Comparison of ENCODE assay signal across 8 cellular contexts in genomic region chr19:52993342-52994178, GRCh38. TPM values are rescaled to one million over a fixed set of nuclear protein-coding genes. Genes with fewer than 3 reads are reported as not detected.
DNase-seq lines count a peak whose midpoint lies in the region; ATAC-seq, FAIRE-seq and TF ChIP-seq lines count a peak whose summit lies in the region.

No MANE protein-coding gene starts in this region.

- intact Hi-C loops in HepG2 (cut with micrococcal nuclease; ENCODE audit: unreplicated experiment) = no loop called here

- no peak for TF ChIP-seq POLR2A in HepG2 (IDR thresholded peaks at IDR 0.05; ENCODE audit: insufficient read depth in 1 of 2, low read depth in 2 of 2, low read length in 2 of 2)

- H3K4me3 ChIP-seq in coronary artery = peak overlapping the region; percentile 66
- H3K4me3 ChIP-seq in HepG2 (replicated peaks in 1 of 3; ENCODE audit: insufficient read depth in 1 of 3, low read depth in 2 of 3, low read length in 3 of 3) = no peak overlapping the region

- no peak overlapping the region for H2AFZ ChIP-seq in HepG2 (ENCODE audit: low read length)

- 86% methylated on average over 48 of the region's 50 CpGs for WGBS in HepG2 (ENCODE audit: low lambda C conversion rate)

- peaks cover 44% of the 10 kb centered on the region for H3K9me3 ChIP-seq in HepG2 (ENCODE audit: low read length)

- H3K79me2 ChIP-seq in HepG2 (ENCODE audit: insufficient read depth, low read length) = no peaks in the 10 kb centered on the region

- H3K9ac ChIP-seq in HepG2 (ENCODE audit: insufficient read depth, low read depth, low read length) = no peak overlapping the region

- TF ChIP-seq RAD21 in HepG2 (CRISPR knock-in tag; IDR thresholded peaks at IDR 0.05) = no peak

- no peak for FAIRE-seq in HepG2 (lab: Jason Lieb, UNC)

- H3K27ac ChIP-seq in coronary artery (peak overlapping the region; percentile 44 to 70), HepG2 (ENCODE audit: extremely low read length, insufficient read depth, low read length) (no peak overlapping the region)

- in situ Hi-C loops in HepG2 (cut with HindIII; ENCODE audit: extremely low pct_ligation_motif_present, low pct_unique_long_range_greater_than_20kb) = no loop called here

- DNase-seq in DMS 273 treated with DMSO at 0.1 percent for 48 hours (lab: John Stamatoyannopoulos, UW) = peak; percentile 30
- peak; percentile 78 to 87 for DNase-seq in NCI-H1930 (lab: John Stamatoyannopoulos, UW)
- peak; percentile 49 to 67 for DNase-seq in activated CD4-positive, alpha-beta T cell treated with anti-CD3 and anti-CD28 coated beads, Interleukin-2, amount 50 U/mL, for 24 hours (ENCODE audit: low read depth in 1 of 2, low spot score in 1 of 2)
- DNase-seq in coronary artery (ENCODE audit: low spot score) = peak; percentile 79
- no peak for DNase-seq in HepG2 (ENCODE audit: low spot score)
- peak; percentile 57 to 66 for DNase-seq in stimulated activated CD4-positive, alpha-beta T cell treated with anti-CD3 and anti-CD28 coated beads, Interleukin-1b, Interleukin-23, amount 100 ng/mL, for 4 hours (ENCODE audit: low read depth in 2 of 2)
- no peak for DNase-seq in NCI-H1694 treated with DMSO at 0.1 percent for 48 hours (lab: John Stamatoyannopoulos, UW)

- peak; percentile 86 for TF ChIP-seq CTCF in coronary artery (IDR thresholded peaks at IDR 0.05)
- TF ChIP-seq CTCF in HepG2 (CRISPR knock-in tag; IDR thresholded peaks at IDR 0.05) = peak; percentile 18; the same call in 1 of the 2 replicates

- no peak for ATAC-seq in HepG2
- ATAC-seq in GM18907 (IDR thresholded peaks at IDR 0.05; ENCODE audit: unreplicated experiment) = no peak

- TF ChIP-seq EP300 in HepG2 (IDR thresholded peaks at IDR 0.05; ENCODE audit: low read depth in 2 of 2, low read length in 2 of 2) (no peak), HepG2 (CRISPR knock-in tag; IDR thresholded peaks at IDR 0.05; ENCODE audit: borderline replicate concordance) (no peak)

- CTCF ChIA-PET in HepG2 (lab: Yijun Ruan, JAX; ENCODE audit: low intra/inter-chr PET ratio, low total read pairs) = no interaction called here

- no TSS peak for BruUV-seq in HepG2 (replicated peaks; lab: Mats Ljungman, UMichigan)

- no peaks in the 10 kb centered on the region for H3K4me1 ChIP-seq in HepG2 (ENCODE audit: insufficient read depth, low read length)

- no peaks in the 10 kb centered on the region for H3K36me3 ChIP-seq in HepG2 (replicated peaks in 1 of 2; ENCODE audit: control insufficient read depth in 1 of 2, insufficient read depth in 2 of 2, low read length in 2 of 2)

- H3K4me2 ChIP-seq in HepG2 (ENCODE audit: low read depth, low read length) = no peak overlapping the region

- POLR2A ChIA-PET in HepG2 (lab: Yijun Ruan, JAX) = no interaction called here

- no peaks in the 10 kb centered on the region for H3K27me3 ChIP-seq in HepG2 (ENCODE audit: control insufficient read depth in 1 of 2, insufficient read depth in 2 of 2, low read length in 2 of 2)

- H4K20me1 ChIP-seq in HepG2 (ENCODE audit: insufficient read depth, low read length) = no peaks in the 10 kb centered on the region

TF ChIP-seq in HepG2, 621 proteins besides CTCF, POLR2A, EP300 and RAD21 (continues in another document):
- TF ChIP-seq IRX3 (CRISPR knock-in tag; IDR thresholded peaks at IDR 0.05; ENCODE audit: borderline replicate concordance, low read depth) (no peak), ZNF691 (CRISPR knock-in tag; IDR thresholded peaks at IDR 0.05; ENCODE audit: borderline replicate concordance, low read depth) (no peak)

RNA-seq across cellular contexts. Expression of gene ERVV-1, which starts 20.2 kb away (rescaled TPM):
- total RNA-seq in HepG2 (2016; rRNA removed; fragmentation: Illumina TruSeq; extraction: Trizol) = not detected in 2 replicates
- not detected in 2 replicates for total RNA-seq in HepG2 (2016; cell fraction: cytosol; rRNA removed; fragmentation: Illumina TruSeq; extraction: Trizol; ENCODE audit: low read depth)
- total RNA-seq in HepG2 (2016; cell fraction: insoluble cytoplasmic fraction; rRNA removed; fragmentation: Illumina TruSeq; extraction: Trizol) = not detected in 2 replicates
- total RNA-seq in HepG2 (2016; cell fraction: membrane; rRNA removed; fragmentation: Illumina TruSeq; extraction: Trizol) = not detected in 2 replicates
- not detected in 2 replicates for total RNA-seq in HepG2 (2016; cell fraction: nucleus; rRNA removed; fragmentation: Illumina TruSeq; extraction: Trizol)
- polyA plus RNA-seq in HepG2 (2011; rRNA removed) = not detected in 2 replicates
- polyA plus RNA-seq in HepG2 (2011; cell fraction: cytosol; rRNA removed) = not detected in 2 replicates
- polyA plus RNA-seq in HepG2 (2011; cell fraction: nucleus; rRNA removed) = not detected in 2 replicates
- not detected in 2 replicates for polyA plus RNA-seq in HepG2 (2012)
- polyA plus RNA-seq in HepG2 (2016; cell fraction: cytosol; fragmentation: Illumina TruSeq; extraction: Trizol; ENCODE audit: low read depth) = not detected in 2 replicates
- polyA plus RNA-seq in HepG2 (2016; cell fraction: insoluble cytoplasmic fraction; fragmentation: Illumina TruSeq; extraction: Trizol; ENCODE audit: low read depth) = not detected in 2 replicates
- not detected in 2 replicates for polyA plus RNA-seq in HepG2 (2016; cell fraction: membrane; fragmentation: Illumina TruSeq; extraction: Trizol; ENCODE audit: low read depth)
- polyA plus RNA-seq in HepG2 (2016; cell fraction: nucleus; fragmentation: Illumina TruSeq; extraction: Trizol; ENCODE audit: insufficient read depth, low read depth) = not detected in 2 replicates
- not detected in 2 replicates for polyA minus RNA-seq in HepG2 (2011; rRNA and poly(A)+ RNA removed; ENCODE audit: low replicate concordance)
- polyA minus RNA-seq in HepG2 (2011; cell fraction: cytosol; rRNA and poly(A)+ RNA removed) = not detected in 2 replicates
- not detected in 2 replicates for polyA minus RNA-seq in HepG2 (2011; cell fraction: nucleus; rRNA and poly(A)+ RNA removed)

RNA-seq across cellular contexts. Expression of gene ZNF816, which starts 30.9 kb away (rescaled TPM):
- total RNA-seq in HepG2 (2016; rRNA removed; fragmentation: Illumina TruSeq; extraction: Trizol) = 14.1 and 23.1 TPM in 2 replicates
- 2.5 and 3.3 TPM in 2 replicates for total RNA-seq in HepG2 (2016; cell fraction: cytosol; rRNA removed; fragmentation: Illumina TruSeq; extraction: Trizol; ENCODE audit: low read depth)
- total RNA-seq in HepG2 (2016; cell fraction: insoluble cytoplasmic fraction; rRNA removed; fragmentation: Illumina TruSeq; extraction: Trizol) = 15.1 and 26.6 TPM in 2 replicates
- total RNA-seq in HepG2 (2016; cell fraction: membrane; rRNA removed; fragmentation: Illumina TruSeq; extraction: Trizol) = 6.9 and 9.8 TPM in 2 replicates
- 9.8 and 11.9 TPM in 2 replicates for total RNA-seq in HepG2 (2016; cell fraction: nucleus; rRNA removed; fragmentation: Illumina TruSeq; extraction: Trizol)
- 5.2 and 6.5 TPM in 2 replicates for polyA plus RNA-seq in HepG2 (2011; rRNA removed)
- 3.0 and 5.7 TPM in 2 replicates for polyA plus RNA-seq in HepG2 (2011; cell fraction: cytosol; rRNA removed)
- polyA plus RNA-seq in HepG2 (2011; cell fraction: nucleus; rRNA removed) = 4.4 and 6.1 TPM in 2 replicates
- polyA plus RNA-seq in HepG2 (2012) = 6.0 and 8.5 TPM in 2 replicates
- polyA plus RNA-seq in HepG2 (2016; cell fraction: cytosol; fragmentation: Illumina TruSeq; extraction: Trizol; ENCODE audit: low read depth) = 0.46 TPM in 2 replicates
- polyA plus RNA-seq in HepG2 (2016; cell fraction: insoluble cytoplasmic fraction; fragmentation: Illumina TruSeq; extraction: Trizol; ENCODE audit: low read depth) = 10.2 and 10.9 TPM in 2 replicates
- polyA plus RNA-seq in HepG2 (2016; cell fraction: membrane; fragmentation: Illumina TruSeq; extraction: Trizol; ENCODE audit: low read depth) = 1.1 and 1.4 TPM in 2 replicates
- 8.3 and 9.0 TPM in 2 replicates for polyA plus RNA-seq in HepG2 (2016; cell fraction: nucleus; fragmentation: Illumina TruSeq; extraction: Trizol; ENCODE audit: insufficient read depth, low read depth)
- 2.0 and 3.8 TPM in 2 replicates for polyA minus RNA-seq in HepG2 (2011; rRNA and poly(A)+ RNA removed; ENCODE audit: low replicate concordance)
- 7.4 and 11.6 TPM in 2 replicates for polyA minus RNA-seq in HepG2 (2011; cell fraction: cytosol; rRNA and poly(A)+ RNA removed)
- polyA minus RNA-seq in HepG2 (2011; cell fraction: nucleus; rRNA and poly(A)+ RNA removed) = 11.7 and 18.5 TPM in 2 replicates

RNA-seq across cellular contexts. Expression of gene ERVV-2, which starts 51.0 kb away (rescaled TPM):
- not detected in 2 replicates for total RNA-seq in HepG2 (2016; rRNA removed; fragmentation: Illumina TruSeq; extraction: Trizol)
- total RNA-seq in HepG2 (2016; cell fraction: cytosol; rRNA removed; fragmentation: Illumina TruSeq; extraction: Trizol; ENCODE audit: low read depth) = not detected in 2 replicates
- not detected in 2 replicates for total RNA-seq in HepG2 (2016; cell fraction: insoluble cytoplasmic fraction; rRNA removed; fragmentation: Illumina TruSeq; extraction: Trizol)
- total RNA-seq in HepG2 (2016; cell fraction: membrane; rRNA removed; fragmentation: Illumina TruSeq; extraction: Trizol) = not detected in 2 replicates
- not detected in 2 replicates for total RNA-seq in HepG2 (2016; cell fraction: nucleus; rRNA removed; fragmentation: Illumina TruSeq; extraction: Trizol)
- polyA plus RNA-seq in HepG2 (2011; rRNA removed) = 0.03 TPM in 1 of 2 replicates, not detected in the other
- polyA plus RNA-seq in HepG2 (2011; cell fraction: cytosol; rRNA removed) = 0.04 TPM in 1 of 2 replicates, not detected in the other
- polyA plus RNA-seq in HepG2 (2011; cell fraction: nucleus; rRNA removed) = not detected in 2 replicates
- not detected in 2 replicates for polyA plus RNA-seq in HepG2 (2012)
- not detected in 2 replicates for polyA plus RNA-seq in HepG2 (2016; cell fraction: cytosol; fragmentation: Illumina TruSeq; extraction: Trizol; ENCODE audit: low read depth)
- polyA plus RNA-seq in HepG2 (2016; cell fraction: insoluble cytoplasmic fraction; fragmentation: Illumina TruSeq; extraction: Trizol; ENCODE audit: low read depth) = not detected in 2 replicates
- not detected in 2 replicates for polyA plus RNA-seq in HepG2 (2016; cell fraction: membrane; fragmentation: Illumina TruSeq; extraction: Trizol; ENCODE audit: low read depth)
- polyA plus RNA-seq in HepG2 (2016; cell fraction: nucleus; fragmentation: Illumina TruSeq; extraction: Trizol; ENCODE audit: insufficient read depth, low read depth) = not detected in 2 replicates
- 0.09 TPM in 1 of 2 replicates, not detected in the other for polyA minus RNA-seq in HepG2 (2011; rRNA and poly(A)+ RNA removed; ENCODE audit: low replicate concordance)
- not detected in 2 replicates for polyA minus RNA-seq in HepG2 (2011; cell fraction: cytosol; rRNA and poly(A)+ RNA removed)
- polyA minus RNA-seq in HepG2 (2011; cell fraction: nucleus; rRNA and poly(A)+ RNA removed) = not detected in 2 replicates

Comparison
In these comparisons a context has a peak if more than half of its experiments do, and no peak if none do; other contexts are left out.
1. DNase-seq: peak in DMS 273 treated with DMSO at 0.1 percent for 48 hours (single experiment), NCI-H1930 (2 of 2), activated CD4-positive, alpha-beta T cell treated with anti-CD3 and anti-CD28 coated beads, Interleukin-2, amount 50 U/mL, for 24 hours (2 of 2), coronary artery (single experiment) and stimulated activated CD4-positive, alpha-beta T cell treated with anti-CD3 and anti-CD28 coated beads, Interleukin-1b, Interleukin-23, amount 100 ng/mL, for 4 hours (2 of 2); none in HepG2 (single experiment) and NCI-H1694 treated with DMSO at 0.1 percent for 48 hours (single experiment).